8 cellular contexts compared by ENCODE assay signal in genomic region chr12:48105321-48105866, GRCh38. TPM values are rescaled to one million over a fixed set of nuclear protein-coding genes. Genes with fewer than 3 reads are reported as not detected.
A peak's percentile ranks its signal among the peaks of the same experiment; 100 is the strongest.
DNase-seq lines count a peak whose midpoint lies in the region; ATAC-seq, FAIRE-seq and TF ChIP-seq lines count a peak whose summit lies in the region.

No MANE protein-coding gene starts in this region.

- 0% methylated on average over 24 to 30 of the region's 30 CpGs for WGBS in tibial nerve, 2 donors

- H3K36me3 Mint-ChIP-seq in naive B cell: no peaks in the 10 kb centered on the region

- TF ChIP-seq CTCF in GM06990 (IDR thresholded peaks at IDR 0.05; ENCODE audit: insufficient read depth, low read length, poor library complexity, severe bottlenecking) (no peak), tibial nerve (IDR thresholded peaks at IDR 0.05) (no peak)

- H3K27ac ChIP-seq in KOPT-K1 (ENCODE audit: low read depth, low read length, poor library complexity, severe bottlenecking) (peak overlapping the region; percentile 92), tibial nerve (peak overlapping the region; percentile 84 to 98 (median 90))
- H3K27ac ChIP-seq in effector memory CD4-positive, alpha-beta T cell (ENCODE audit: insufficient read depth, low read length, poor library complexity, severe bottlenecking): peak overlapping the region; percentile 98

- no peaks in the 10 kb centered on the region for H3K9me3 ChIP-seq in KOPT-K1 (ENCODE audit: insufficient read depth, low read length, poor library complexity, severe bottlenecking)
- no peaks in the 10 kb centered on the region for H3K9me3 ChIP-seq in effector memory CD4-positive, alpha-beta T cell (ENCODE audit: control insufficient read depth, low read length)
- no peaks in the 10 kb centered on the region for H3K9me3 ChIP-seq in tibial nerve

- TF ChIP-seq POLR2A in tibial nerve (IDR thresholded peaks at IDR 0.05): no peak

- H3K27ac Mint-ChIP-seq in naive B cell: peak overlapping the region; percentile 97 to 100 (median 98)

- peaks cover 20% of the 10 kb centered on the region for H3K4me1 ChIP-seq in effector memory CD4-positive, alpha-beta T cell (ENCODE audit: control insufficient read depth, insufficient read depth, low read length, poor library complexity, severe bottlenecking)
- H3K4me1 ChIP-seq in tibial nerve: peaks cover 0 to 41% (median 12%) of the 10 kb centered on the region in 4 donors

- H3K4me3 Mint-ChIP-seq in naive B cell: peak overlapping the region; percentile 92 to 99 (median 96)

- ATAC-seq in GM21825 (IDR thresholded peaks at IDR 0.05; ENCODE audit: unreplicated experiment) (peak; percentile 28), naive B cell (ENCODE audit: low read depth in 2 of 2) (peak; percentile 58 to 59)

- H3K36me3 ChIP-seq in GM06990 (ENCODE audit: control insufficient read depth, insufficient read depth, low read length): no peaks in the 10 kb centered on the region; the same call in 1 of the 2 replicates
- peaks cover 6% of the 10 kb centered on the region for H3K36me3 ChIP-seq in KOPT-K1 (ENCODE audit: insufficient read depth, low read length)
- no peaks in the 10 kb centered on the region for H3K36me3 ChIP-seq in effector memory CD4-positive, alpha-beta T cell (ENCODE audit: control insufficient read depth, insufficient read depth, low read length)
- no peaks in the 10 kb centered on the region for H3K36me3 ChIP-seq in tibial nerve

- H3K4me3 ChIP-seq in GM06990 (replicated peaks; ENCODE audit: low read depth, low read length): peak overlapping the region; percentile 87
- peak overlapping the region; percentile 87 for H3K4me3 ChIP-seq in effector memory CD4-positive, alpha-beta T cell (ENCODE audit: insufficient read depth, low read depth, low read length, poor library complexity, severe bottlenecking)
- H3K4me3 ChIP-seq in tibial nerve: peak overlapping the region; percentile 86 to 99 (median 95)

- H3K4me1 Mint-ChIP-seq in naive B cell: peaks cover 31 to 39% (median 35%) of the 10 kb centered on the region in 3 donors

- no peak for FAIRE-seq in urothelium cell line (lab: Jason Lieb, UNC)

- TF ChIP-seq EP300 in tibial nerve (IDR thresholded peaks at IDR 0.05): no peak

- no peaks in the 10 kb centered on the region for H3K9me3 Mint-ChIP-seq in naive B cell

- H3K27me3 ChIP-seq in GM06990 (replicated peaks; ENCODE audit: control insufficient read depth, insufficient read depth, low read length) (no peaks in the 10 kb centered on the region), tibial nerve (no peaks in the 10 kb centered on the region)
- H3K27me3 ChIP-seq in effector memory CD4-positive, alpha-beta T cell (replicated peaks; ENCODE audit: control insufficient read depth, insufficient read depth, low read length, poor library complexity, severe bottlenecking): no peaks in the 10 kb centered on the region

- DNase-seq in GM06990 (ENCODE audit: extremely low read depth, insufficient read length): no peak
- DNase-seq in activated CD4-positive, alpha-beta T cell treated with anti-CD3 and anti-CD28 coated beads, Interleukin-2, amount 50 U/mL, for 48 hours: peak; percentile 56
- DNase-seq in effector memory CD4-positive, alpha-beta T cell: peak; percentile 44 to 62 (median 49)
- peak; percentile 54 for DNase-seq in naive B cell
- no peak for DNase-seq in tibial nerve (ENCODE audit: low spot score in 2 of 2)
- no peak for DNase-seq in urothelium cell line (ENCODE audit: low spot score)

- H3K27me3 Mint-ChIP-seq in naive B cell: no peaks in the 10 kb centered on the region

RNA-seq across cellular contexts. Expression of gene SENP1, which starts 0.5 kb away (rescaled TPM):
- polyA plus RNA-seq in naive B cell (ENCODE audit: low read depth in 6 of 6): 10 to 100 TPM in 5 of 6 donors, 1 to 10 TPM in 1; 3.6 to 18.6 (median 15.6) TPM
- total RNA-seq in tibial nerve: 10 to 100 TPM; 14.7 to 40.0 (median 21.1) TPM

RNA-seq across cellular contexts. Expression of gene PFKM, which starts 13.8 kb away (rescaled TPM):
- 10 to 100 TPM in 1 of 6 donors, 1 to 10 TPM in 5; 5.3 to 12.2 (median 7.1) TPM for polyA plus RNA-seq in naive B cell (ENCODE audit: low read depth in 6 of 6)
- 10 to 100 TPM; 37.5 to 51.1 (median 47.4) TPM for total RNA-seq in tibial nerve

RNA-seq across cellular contexts. Expression of gene ASB8, which starts 51.9 kb away (rescaled TPM):
- polyA plus RNA-seq in naive B cell (ENCODE audit: low read depth in 6 of 6): 10 to 100 TPM; 62.1 to 89.5 (median 74.8) TPM
- total RNA-seq in tibial nerve: 10 to 100 TPM; 25.1 to 40.2 (median 28.2) TPM

Comparison
In these comparisons a context has a peak if more than half of its experiments do, and no peak if none do; other contexts are left out.
1. DNase-seq: peak in activated CD4-positive, alpha-beta T cell treated with anti-CD3 and anti-CD28 coated beads, Interleukin-2, amount 50 U/mL, for 48 hours (2 of 2), effector memory CD4-positive, alpha-beta T cell (3 of 3) and naive B cell (single experiment); none in GM06990 (single experiment), tibial nerve (0 of 2) and urothelium cell line (single experiment).
2. Peak in every context shown above with its lines, with median percentiles within 50 percentile points of each other: H3K4me3 ChIP-seq and H3K27ac ChIP-seq.